Comparison of ENCODE assay signal across 24 cellular contexts in genomic region chr14:73273799-73274198, GRCh38. TPM values are rescaled to one million over a fixed set of nuclear protein-coding genes. Genes with fewer than 3 reads are reported as not detected.
DNase-seq lines count a peak whose midpoint lies in the region; ATAC-seq and TF ChIP-seq lines count a peak whose summit lies in the region.
"Had no signal": no experiment of that assay in that cellular context is flagged by ENCODE, and none has a peak within 500 bp of the region (broad histone marks: within the 10 kb centered on the region; RNA-seq: fewer than 3 reads in every experiment).

No MANE protein-coding gene starts in this region.

- ATAC-seq in right cardiac atrium (no peak), GM21786 (IDR thresholded peaks at IDR 0.05; ENCODE audit: unreplicated experiment) (no peak), HG03095 (IDR thresholded peaks at IDR 0.05; ENCODE audit: unreplicated experiment) (no peak)
- ATAC-seq: HCT116 had no signal

- 59% methylated on average over 4 of the region's 4 CpGs for WGBS in right cardiac atrium

- TF ChIP-seq CTCF in cardiac muscle cell (IDR thresholded peaks at IDR 0.05; ENCODE audit: low read depth, low read length) (no peak), OCI-LY1 (IDR thresholded peaks at IDR 0.05; ENCODE audit: low read length) (no peak), endothelial cell (IDR thresholded peaks at IDR 0.05; ENCODE audit: unreplicated experiment) (no peak), Caco-2 (IDR thresholded peaks at IDR 0.05; ENCODE audit: insufficient read depth in 1 of 2, low read depth in 1 of 2, low read length in 1 of 2, severe bottlenecking in 1 of 2, unreplicated experiment in 1 of 2) (no peak)

- H3K79me2 ChIP-seq in OCI-LY1 (ENCODE audit: insufficient read depth, low read length) = no peaks in the 10 kb centered on the region

- peak overlapping the region; percentile 7 for H3K27ac ChIP-seq in cardiac muscle cell
- no peak overlapping the region for H3K27ac ChIP-seq in right cardiac atrium (ENCODE audit: low read length)
- peak overlapping the region; percentile 57 for H3K27ac ChIP-seq in OCI-LY1 (ENCODE audit: low read depth, low read length, poor library complexity, severe bottlenecking)
- H3K27ac ChIP-seq: 22Rv1, Peyer's patch had no signal

- peaks cover 45% of the 10 kb centered on the region for H3K36me3 Mint-ChIP-seq in endothelial cell (ENCODE audit: low read depth, unreplicated experiment)
- H3K36me3 Mint-ChIP-seq in Caco-2 (ENCODE audit: insufficient read depth, unreplicated experiment) = peaks cover 33% of the 10 kb centered on the region

- no peaks in the 10 kb centered on the region for H3K9me2 ChIP-seq in OCI-LY1 (ENCODE audit: low read depth, low read length)

- intact Hi-C loops in right cardiac atrium (cut with DNase I) (loop anchor here in 1 of 4 donors (10.0 kb wide), 1 partner anchor 99 kb away; no protein-coding TSS in a partner anchor), Caco-2 (cut with micrococcal nuclease; ENCODE audit: unreplicated experiment) (no loop called here)

- H3K4me2 ChIP-seq in OCI-LY1 (ENCODE audit: low read length) = peak overlapping the region; percentile 24; the same call in 1 of the 2 replicates

- peaks cover 17% of the 10 kb centered on the region for H3K27me3 Mint-ChIP-seq in endothelial cell (ENCODE audit: unreplicated experiment)
- H3K27me3 Mint-ChIP-seq in Caco-2 (ENCODE audit: insufficient read depth, unreplicated experiment) = no peaks in the 10 kb centered on the region

- peak overlapping the region; percentile 43 for H3K27ac Mint-ChIP-seq in endothelial cell (ENCODE audit: unreplicated experiment)
- H3K27ac Mint-ChIP-seq in Caco-2 (ENCODE audit: unreplicated experiment) = no peak overlapping the region
- H3K27ac Mint-ChIP-seq: CD14-positive monocyte had no signal

- H3K36me3 ChIP-seq in cardiac muscle cell (peaks cover 29% of the 10 kb centered on the region), OCI-LY1 (ENCODE audit: insufficient read depth, low read length) (no peaks in the 10 kb centered on the region; the same call in 1 of the 2 replicates), Caco-2 (ENCODE audit: control insufficient read depth, insufficient read depth, low read length) (no peaks in the 10 kb centered on the region)
- H3K36me3 ChIP-seq: MG63 had no signal

- no peak overlapping the region for H3K4me3 ChIP-seq in cardiac muscle cell
- no peak overlapping the region for H3K4me3 ChIP-seq in right cardiac atrium (ENCODE audit: low read length)
- no peak overlapping the region for H3K4me3 ChIP-seq in OCI-LY1 (ENCODE audit: low read depth, low read length, poor library complexity, severe bottlenecking)
- no peak overlapping the region for H3K4me3 ChIP-seq in Caco-2 (ENCODE audit: low read depth, low read length)
- H3K4me3 ChIP-seq: MG63, Peyer's patch had no signal

- no peak overlapping the region for H2AFZ ChIP-seq in OCI-LY1 (ENCODE audit: low read length)

- H4K20me1 ChIP-seq in OCI-LY1 (ENCODE audit: insufficient read depth, low read length) = no peaks in the 10 kb centered on the region

- no TSS peak for BruUV-seq in Caco-2 (replicated peaks; lab: Mats Ljungman, UMichigan)

- H3K9me3 Mint-ChIP-seq in endothelial cell (ENCODE audit: unreplicated experiment) (no peaks in the 10 kb centered on the region), Caco-2 (ENCODE audit: unreplicated experiment) (no peaks in the 10 kb centered on the region)
- H3K9me3 Mint-ChIP-seq: CD14-positive monocyte had no signal

- H3K9ac ChIP-seq in OCI-LY1 (ENCODE audit: low read length) = peak overlapping the region; percentile 3; the same call in 1 of the 2 replicates

- CTCF ChIA-PET in Caco-2 (lab: Charles Lee) = no interaction called here

- H3K27me3 ChIP-seq in cardiac muscle cell = no peaks in the 10 kb centered on the region
- H3K27me3 ChIP-seq in right cardiac atrium (ENCODE audit: control insufficient read depth, insufficient read depth) = no peaks in the 10 kb centered on the region
- no peaks in the 10 kb centered on the region for H3K27me3 ChIP-seq in OCI-LY1 (ENCODE audit: insufficient read depth, low read length)
- no peaks in the 10 kb centered on the region for H3K27me3 ChIP-seq in Caco-2 (replicated peaks; ENCODE audit: control insufficient read depth, insufficient read depth, low read length)
- H3K27me3 ChIP-seq: BE2C, MG63, Peyer's patch had no signal

- no peaks in the 10 kb centered on the region for H3K9me3 ChIP-seq in cardiac muscle cell (ENCODE audit: low read depth)
- no peaks in the 10 kb centered on the region for H3K9me3 ChIP-seq in right cardiac atrium (ENCODE audit: control insufficient read depth, low read length)
- no peaks in the 10 kb centered on the region for H3K9me3 ChIP-seq in OCI-LY1 (ENCODE audit: low read length)
- no peaks in the 10 kb centered on the region for H3K9me3 ChIP-seq in Caco-2
- H3K9me3 ChIP-seq: BE2C, MG63, Peyer's patch had no signal

- POLR2A ChIA-PET in Caco-2 (lab: Charles Lee) = no interaction called here

- no peak for DNase-seq in cardiac muscle cell (ENCODE audit: low read depth in 1 of 2, low spot score in 1 of 2)
- no peak for DNase-seq in right cardiac atrium
- no peak for DNase-seq in endothelial cell (ENCODE audit: low spot score)
- DNase-seq in NCI-H1105 treated with DMSO at 0.1 percent for 48 hours (lab: John Stamatoyannopoulos, UW) = no peak
- DNase-seq in Caco-2 = no peak
- DNase-seq: BE2C, DMS153, KBM-7, MG63, NCI-H1417, NCI-H2029 treated with DMSO at 0.1 percent for 48 hours, NCI-H446 treated with DMSO at 0.1 percent for 48 hours, NCI-H69, OCI-M1, SHP77 treated with DMSO at 0.1 percent for 48 hours had no signal

- peaks cover 26% of the 10 kb centered on the region for H3K4me1 Mint-ChIP-seq in endothelial cell (ENCODE audit: unreplicated experiment)
- no peaks in the 10 kb centered on the region for H3K4me1 Mint-ChIP-seq in Caco-2 (ENCODE audit: low read depth, unreplicated experiment)

- H3F3A ChIP-seq in OCI-LY1 (ENCODE audit: insufficient read depth, low read length) = 0 out of 2 replicates have a peak, but pooled peaks cover 4% of the 10 kb centered on the region

- peaks cover 5% of the 10 kb centered on the region for H3K4me1 ChIP-seq in cardiac muscle cell (ENCODE audit: low read depth)
- peaks cover 3% of the 10 kb centered on the region for H3K4me1 ChIP-seq in right cardiac atrium (ENCODE audit: control insufficient read depth, insufficient read depth, low read length)
- peaks cover 58% of the 10 kb centered on the region for H3K4me1 ChIP-seq in OCI-LY1 (ENCODE audit: insufficient read depth, low read length, severe bottlenecking)
- no peaks in the 10 kb centered on the region for H3K4me1 ChIP-seq in Caco-2
- H3K4me1 ChIP-seq: BE2C had no signal

- H3K4me3 Mint-ChIP-seq in endothelial cell (ENCODE audit: unreplicated experiment) (peak overlapping the region; percentile 42), Caco-2 (ENCODE audit: unreplicated experiment) (no peak overlapping the region)
- H3K4me3 Mint-ChIP-seq: CD14-positive monocyte had no signal

RNA-seq across cellular contexts. Expression of gene PAPLN, which starts 36.5 kb away (rescaled TPM):
- total RNA-seq in cardiac muscle cell (1.2 and 4.2 TPM in 2 replicates), right cardiac atrium (10 to 100 TPM in 1 of 4 donors, 1 to 10 TPM in 3; 2.9 to 13.5 (median 7.3) TPM), endothelial cell (ENCODE audit: unreplicated experiment) (1.1 TPM), Caco-2 (2022) (2.7 and 3.0 TPM in 2 replicates)
- polyA plus RNA-seq in cardiac muscle cell (1.7 and 2.9 TPM in 2 replicates), right cardiac atrium (6.0 TPM)
- total RNA-seq: G401, H4 had no signal
